In the genomic region with DNA sequence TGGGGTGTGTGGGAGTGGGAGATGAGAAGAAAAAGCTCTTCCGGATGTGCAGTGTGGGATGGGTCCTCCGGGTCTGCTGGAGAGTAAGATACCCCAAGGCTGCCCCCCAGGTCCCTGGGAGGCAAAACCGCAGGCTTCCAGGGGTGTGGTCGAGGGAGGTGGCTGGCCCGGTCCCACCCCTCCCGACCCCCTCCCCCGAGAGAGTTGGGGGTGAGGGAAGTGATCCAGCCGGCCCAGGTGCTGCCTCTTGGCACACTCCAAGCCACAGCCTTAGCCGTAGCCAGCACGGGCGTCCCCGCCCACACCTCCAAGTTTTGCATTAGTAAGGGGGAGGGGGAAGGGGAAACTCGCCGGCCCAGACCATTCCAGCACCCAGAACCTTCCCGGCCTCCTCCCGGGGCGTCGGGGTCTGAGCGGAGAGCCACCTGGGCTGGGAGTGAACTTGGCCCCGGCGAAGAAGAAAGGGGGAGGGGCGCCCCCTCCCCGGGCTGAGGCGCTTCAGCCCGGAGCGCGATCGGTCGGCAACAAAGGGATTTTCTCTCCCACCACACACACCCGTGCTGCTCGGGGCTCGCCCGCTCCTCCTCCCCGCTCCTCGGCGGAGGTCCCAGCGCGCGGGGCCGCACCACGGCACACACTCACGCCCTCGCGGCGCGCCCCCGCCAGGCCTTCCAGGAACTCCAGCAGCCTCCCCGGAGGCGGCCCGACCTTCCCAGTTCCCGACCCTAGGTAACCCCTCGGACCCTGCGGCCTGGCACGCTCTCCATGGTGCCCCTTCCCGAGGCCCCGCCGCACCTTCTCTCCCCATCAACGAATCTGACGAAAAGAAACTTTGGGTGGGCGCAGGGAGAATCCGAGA, we compare ENCODE assay signal across 9 cellular contexts. TPM values are rescaled to one million over a fixed set of nuclear protein-coding genes. Genes with fewer than 3 reads are reported as not detected.
DNase-seq lines count a peak whose midpoint lies in the region; ATAC-seq and TF ChIP-seq lines count a peak whose summit lies in the region.
"Had no signal": no experiment of that assay in that cellular context is flagged by ENCODE, and none has a peak within 500 bp of the region (broad histone marks: within the 10 kb centered on the region; RNA-seq: fewer than 3 reads in every experiment).

No MANE protein-coding gene starts in this region.

- H3K4me3 ChIP-seq in iPS DF 6.9 (ENCODE audit: low read length) (peak overlapping the region; percentile 33; the same call in 1 of the 2 replicates), spleen (peak overlapping the region; percentile 7 to 65 (median 24))
- H3K4me3 ChIP-seq: A549 had no signal

- TF ChIP-seq POLR2A in spleen (IDR thresholded peaks at IDR 0.05): no peak

- H3K36me3 Mint-ChIP-seq in activated naive CD4-positive, alpha-beta T cell treated with anti-CD3 and anti-CD28 coated beads, Interleukin-2, amount 10 ng/mL, durations not matched to agents 7 days and 5 days: peaks cover 7% of the 10 kb centered on the region

- DNase-seq in NCI-H1417 (lab: John Stamatoyannopoulos, UW) (peak in 2 of 3 experiments; percentile 66 to 70), NCI-H1417 treated with DMSO at 0.1 percent for 48 hours (lab: John Stamatoyannopoulos, UW) (no peak), iPS DF 6.9 (ENCODE audit: low read depth, low spot score) (no peak), spleen (peak; percentile 84), HPDE6-E6E7 (ENCODE audit: extremely low spot score) (no peak)
- peak; percentile 43 for DNase-seq in activated naive CD4-positive, alpha-beta T cell treated with anti-CD3 and anti-CD28 coated beads, Interleukin-2, amount 10 ng/mL, durations not matched to agents 7 days and 5 days

- H3K4me1 ChIP-seq in iPS DF 6.9 (ENCODE audit: control insufficient read depth, insufficient read depth, low read length): peaks cover 26% of the 10 kb centered on the region
- H3K4me1 ChIP-seq in spleen: peaks cover 0 to 80% (median 42%) of the 10 kb centered on the region in 6 donors

- TF ChIP-seq CTCF in spleen (IDR thresholded peaks at IDR 0.05 in 8 of 11, conservative IDR thresholded peaks at IDR 0.05 in 3 of 11): no peak

- ATAC-seq in HG03520 (IDR thresholded peaks at IDR 0.05; ENCODE audit: unreplicated experiment) (no peak), HG02884 (IDR thresholded peaks at IDR 0.05; ENCODE audit: unreplicated experiment) (no peak)
- ATAC-seq: A549 had no signal

- CTCF ChIA-PET in activated naive CD4-positive, alpha-beta T cell treated with anti-CD3 and anti-CD28 coated beads, Interleukin-2, amount 10 ng/mL, durations not matched to agents 7 days and 5 days (lab: Charles Lee): no interaction called here

- H3K27me3 ChIP-seq in iPS DF 6.9 (ENCODE audit: control insufficient read depth, insufficient read depth, low read length) (peaks cover 16% of the 10 kb centered on the region; the same call in 1 of the 2 replicates), spleen (replicated peaks in 1 of 7) (peaks cover 0 to 27% (median 3%) of the 10 kb centered on the region in 7 donors)

- H3K9me3 ChIP-seq in iPS DF 6.9 (ENCODE audit: control insufficient read depth, insufficient read depth, low read length) (no peaks in the 10 kb centered on the region), spleen (no peaks in the 10 kb centered on the region)
- H3K9me3 ChIP-seq: A549 had no signal

- intact Hi-C loops in spleen (cut with DNase I; ENCODE audit: low total_unique reads): no loop called here

- H3K27ac ChIP-seq in iPS DF 6.9 (ENCODE audit: low read length) (no peak overlapping the region), spleen (peak overlapping the region in 4 of 8 donors; percentile 8 to 50 (median 38))
- H3K27ac ChIP-seq: A549 had no signal

- no peak overlapping the region for H3K27ac Mint-ChIP-seq in activated naive CD4-positive, alpha-beta T cell treated with anti-CD3 and anti-CD28 coated beads, Interleukin-2, amount 10 ng/mL, durations not matched to agents 7 days and 5 days

- H3K9me3 Mint-ChIP-seq in activated naive CD4-positive, alpha-beta T cell treated with anti-CD3 and anti-CD28 coated beads, Interleukin-2, amount 10 ng/mL, durations not matched to agents 7 days and 5 days: no peaks in the 10 kb centered on the region

- no peaks in the 10 kb centered on the region for H3K27me3 Mint-ChIP-seq in activated naive CD4-positive, alpha-beta T cell treated with anti-CD3 and anti-CD28 coated beads, Interleukin-2, amount 10 ng/mL, durations not matched to agents 7 days and 5 days

- peaks cover 55% of the 10 kb centered on the region for H3K4me1 Mint-ChIP-seq in activated naive CD4-positive, alpha-beta T cell treated with anti-CD3 and anti-CD28 coated beads, Interleukin-2, amount 10 ng/mL, durations not matched to agents 7 days and 5 days

- H3K4me3 Mint-ChIP-seq in activated naive CD4-positive, alpha-beta T cell treated with anti-CD3 and anti-CD28 coated beads, Interleukin-2, amount 10 ng/mL, durations not matched to agents 7 days and 5 days: peak overlapping the region; percentile 63

- WGBS in iPS DF 6.9 (ENCODE audit: insufficient coverage, insufficient read length): no CpG with 5 or more reads among the region's 61 CpGs
- WGBS in spleen, 5 donors: 3 to 7% (median 4%) methylated on average over 20 to 61 of the region's 61 CpGs

- H3K36me3 ChIP-seq in iPS DF 6.9 (ENCODE audit: control insufficient read depth, insufficient read depth, low read length) (no peaks in the 10 kb centered on the region), spleen (no peaks in the 10 kb centered on the region)

RNA-seq across cellular contexts. Expression of gene BCOR, which starts 14.4 kb away (rescaled TPM):
- 10 to 100 TPM; 26.1 to 38.6 (median 31.8) TPM for total RNA-seq in spleen
- polyA plus RNA-seq in spleen: 10 to 100 TPM in 1 of 3 donors, 1 to 10 TPM in 2; 8.3 to 13.1 (median 9.8) TPM

Comparison
In these comparisons a context has a peak if more than half of its experiments do, and no peak if none do; other contexts are left out.
1. DNase-seq: peak in NCI-H1417 (2 of 3), activated naive CD4-positive, alpha-beta T cell treated with anti-CD3 and anti-CD28 coated beads, Interleukin-2, amount 10 ng/mL, durations not matched to agents 7 days and 5 days (single experiment) and spleen (single experiment); none in NCI-H1417 treated with DMSO at 0.1 percent for 48 hours (single experiment), iPS DF 6.9 (single experiment) and HPDE6-E6E7 (single experiment).